ENCODE assay signal across 9 cellular contexts in the genomic region with DNA sequence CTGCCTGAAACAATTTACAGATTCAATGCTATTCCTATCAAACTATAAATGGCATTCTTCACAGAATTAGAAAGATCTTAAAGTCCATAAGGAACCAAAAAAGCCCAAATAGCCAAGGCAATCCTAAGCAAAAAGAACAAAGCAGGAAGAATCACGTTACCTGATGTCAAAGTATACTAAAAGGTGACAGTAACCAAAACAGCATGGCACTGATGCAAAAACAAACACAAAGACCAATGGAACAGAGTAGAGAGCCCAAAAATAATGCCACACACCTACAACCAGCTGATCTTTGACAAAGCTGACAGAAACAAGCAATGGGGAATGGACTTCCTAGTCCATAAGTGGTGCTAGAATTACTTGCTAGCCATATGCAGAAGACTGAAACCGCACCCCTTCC.
"Had no signal": no experiment of that assay in that cellular context is flagged by ENCODE, and none has a peak within 500 bp of the region (broad histone marks: within the 10 kb centered on the region; RNA-seq: fewer than 3 reads in every experiment).

No MANE protein-coding gene starts in this region.

- DNase-seq: GM23248, GOT3, H9, HCEC 1CT, HFFc6, KG1 had no signal

- H3K27ac ChIP-seq: GM23248, HL-60 had no signal

- H3K4me3 ChIP-seq: GM23248 had no signal

- H3K4me3 Mint-ChIP-seq: H9, HFFc6 had no signal

- H3K27ac Mint-ChIP-seq: H9, HFFc6 had no signal

- H3K27me3 Mint-ChIP-seq: IgD-negative memory B cell had no signal

- FAIRE-seq: HepG2 had no signal

- ATAC-seq: HepG2 had no signal
